Comparison of ENCODE assay signal across 21 cellular contexts in genomic region chr9:121564861-121565260, GRCh38.
A peak's percentile ranks its signal among the peaks of the same experiment; 100 is the strongest.
DNase-seq lines count a peak whose midpoint lies in the region; ATAC-seq and TF ChIP-seq lines count a peak whose summit lies in the region.
"Had no signal": no experiment of that assay in that cellular context is flagged by ENCODE, and none has a peak within 500 bp of the region (broad histone marks: within the 10 kb centered on the region; RNA-seq: fewer than 3 reads in every experiment).

No MANE protein-coding gene starts in this region.

- peaks cover 9% of the 10 kb centered on the region for H3K9me1 ChIP-seq in IMR-90 (ENCODE audit: insufficient read depth, low read length)

- no peak for TF ChIP-seq POLR2A in IMR-90 (IDR thresholded peaks at IDR 0.05; ENCODE audit: low read depth, low read length)

- no peaks in the 10 kb centered on the region for H3K36me3 ChIP-seq in IMR-90 (ENCODE audit: control insufficient read depth, insufficient read depth, low read length)
- no peaks in the 10 kb centered on the region for H3K36me3 ChIP-seq in neural progenitor cell
- H3K36me3 ChIP-seq: SJCRH30 had no signal

- dilution Hi-C loops in IMR-90 (cut with HindIII; ENCODE audit: low sequenced_read_pairs, unreplicated experiment): no loop called here

- peak; percentile 63 for DNase-seq in Calu3
- DNase-seq in IMR-90: no peak
- DNase-seq in cerebellar cortex (ENCODE audit: low spot score): peak; percentile 55
- DNase-seq in neural progenitor cell (ENCODE audit: low spot score): no peak
- DNase-seq in DMS114 treated with DMSO at 0.1 percent for 48 hours (lab: John Stamatoyannopoulos, UW; ENCODE audit: unreplicated experiment): no peak
- DNase-seq: activated naive CD4-positive, alpha-beta T cell; activated T-cell treated with anti-CD3 and anti-CD28 coated beads, Interleukin-2, amount 50 U/mL, for 4 hours; amygdala; H9; immature natural killer cell; KG1; MV-4-11; NCI-H187; NCI-H2227 treated with DMSO at 0.1 percent for 48 hours; SJCRH30; stimulated activated CD4-positive, alpha-beta T cell treated with anti-CD3 and anti-CD28 coated beads, Interleukin-1b, Interleukin-23, amount 100 ng/mL, for 48 hours; T-cell had no signal

- no peaks in the 10 kb centered on the region for H3K9me3 Mint-ChIP-seq in Calu3 (ENCODE audit: low read depth, unreplicated experiment)
- peaks cover 2% of the 10 kb centered on the region for H3K9me3 Mint-ChIP-seq in neural progenitor cell
- H3K9me3 Mint-ChIP-seq: activated T-cell treated with anti-CD3 and anti-CD28 coated beads, Interleukin-2, amount 50 U/mL, for 4 hours; H9; immature natural killer cell; T-cell had no signal

- no peak overlapping the region for H4K8ac ChIP-seq in IMR-90 (ENCODE audit: low read depth in 2 of 2, low read length in 2 of 2)

- H2BK5ac ChIP-seq in IMR-90 (ENCODE audit: low read depth, low read length, poor library complexity, severe bottlenecking): no peak overlapping the region

- H3K9ac ChIP-seq in IMR-90 (ENCODE audit: low read depth, low read length) (no peak overlapping the region), neural progenitor cell (no peak overlapping the region)

- H3K18ac ChIP-seq in IMR-90 (ENCODE audit: low read depth, low read length): no peak overlapping the region

- H3K27me3 Mint-ChIP-seq in Calu3 (ENCODE audit: unreplicated experiment): no peaks in the 10 kb centered on the region
- H3K27me3 Mint-ChIP-seq in neural progenitor cell (ENCODE audit: insufficient read depth, low read depth): peaks cover 20% of the 10 kb centered on the region

- no peak overlapping the region for H2AK9ac ChIP-seq in IMR-90 (replicated peaks; ENCODE audit: low read depth, low read length, poor library complexity)

- no peak overlapping the region for H2AFZ ChIP-seq in IMR-90 (replicated peaks; ENCODE audit: low read length, poor library complexity)
- H2AFZ ChIP-seq in neural progenitor cell (replicated peaks): no peak overlapping the region

- H2BK120ac ChIP-seq in IMR-90 (ENCODE audit: low read depth, low read length): no peak overlapping the region

- peaks cover 0 to 19% of the 10 kb centered on the region in 2 experiments; a peak in 2 of 4 replicates for H3K79me1 ChIP-seq in IMR-90 (ENCODE audit: low read depth in 1 of 2, low read length in 2 of 2)

- H3K4me1 ChIP-seq in IMR-90 (ENCODE audit: control insufficient read depth, insufficient read depth, low read length) (peaks cover 30% of the 10 kb centered on the region), neural progenitor cell (peaks cover 21% of the 10 kb centered on the region)
- H3K4me1 ChIP-seq: SJCRH30 had no signal

- H3K27ac Mint-ChIP-seq in Calu3 (ENCODE audit: unreplicated experiment): peak overlapping the region; percentile 29
- H3K27ac Mint-ChIP-seq in neural progenitor cell: peak overlapping the region; percentile 57
- H3K27ac Mint-ChIP-seq: H9, immature natural killer cell, T-cell had no signal

- H3K27me3 ChIP-seq in IMR-90 (ENCODE audit: control insufficient read depth, insufficient read depth, low read length) (no peaks in the 10 kb centered on the region), neural progenitor cell (no peaks in the 10 kb centered on the region)

- H3K4me2 ChIP-seq in IMR-90 (ENCODE audit: low read depth, low read length) (no peak overlapping the region), neural progenitor cell (no peak overlapping the region)

- no peak overlapping the region for H3K4me3 ChIP-seq in IMR-90 (ENCODE audit: insufficient read depth, low read depth, low read length)
- no peak overlapping the region for H3K4me3 ChIP-seq in neural progenitor cell
- H3K4me3 ChIP-seq: SJCRH30 had no signal

- TF ChIP-seq RAD21 in IMR-90 (IDR thresholded peaks at IDR 0.05; ENCODE audit: low read length): no peak

- POLR2A ChIA-PET in IMR-90 (lab: Charles Lee; ENCODE audit: unreplicated experiment): no interaction called here

- no peak overlapping the region for H4K91ac ChIP-seq in IMR-90 (ENCODE audit: insufficient read depth, low read depth, low read length)

- WGBS in IMR-90 (ENCODE audit: extremely low coverage in 2 of 2, insufficient read length in 1 of 2), 2 experiments: 57% methylated on average over 1 of the region's 6 CpGs; no CpG with 5 or more reads in 1 of the 2 experiments

- no peak overlapping the region for H4K5ac ChIP-seq in IMR-90 (ENCODE audit: low read depth, low read length)

- H2AK5ac ChIP-seq in IMR-90 (ENCODE audit: low read depth, low read length): peak overlapping the region; percentile 49; the same call in 1 of the 2 replicates

- H3K27ac ChIP-seq in IMR-90 (ENCODE audit: insufficient read depth, low read length) (no peak overlapping the region), neural progenitor cell (no peak overlapping the region)
- H3K27ac ChIP-seq: SJCRH30 had no signal

- no peak overlapping the region for H3K14ac ChIP-seq in IMR-90 (replicated peaks; ENCODE audit: low read depth, low read length)

- no peak overlapping the region for H2BK20ac ChIP-seq in IMR-90 (ENCODE audit: low read depth, low read length)

- in situ Hi-C loops in IMR-90 (cut with MboI; ENCODE audit: low sequenced_read_pairs): no loop called here

- no peak overlapping the region for H2BK15ac ChIP-seq in IMR-90 (ENCODE audit: low read depth, low read length)

- ATAC-seq in IMR-90 (ENCODE audit: low read depth): no peak
- no peak for ATAC-seq in HG02970 (IDR thresholded peaks at IDR 0.05; ENCODE audit: low FRiP score, unreplicated experiment)
- no peak for ATAC-seq in HG03469 (IDR thresholded peaks at IDR 0.05; ENCODE audit: unreplicated experiment)
- no peak for ATAC-seq in HG03378 (IDR thresholded peaks at IDR 0.05; ENCODE audit: unreplicated experiment)
- ATAC-seq: activated T-cell treated with anti-CD3 and anti-CD28 coated beads, Interleukin-2, amount 50 U/mL, for 4 hours; Panc1; T-cell had no signal

- H3K56ac ChIP-seq in IMR-90 (ENCODE audit: extremely low read depth, insufficient read depth, low read length): no peak overlapping the region

- BruUV-seq in Calu3 (replicated peaks; lab: Mats Ljungman, UMichigan) (no TSS peak), IMR-90 (replicated peaks; lab: Mats Ljungman, UMichigan) (no TSS peak)

- H3K4me3 Mint-ChIP-seq in Calu3 (ENCODE audit: low read depth, unreplicated experiment) (no peak overlapping the region), neural progenitor cell (no peak overlapping the region)
- H3K4me3 Mint-ChIP-seq: activated T-cell treated with anti-CD3 and anti-CD28 coated beads, Interleukin-2, amount 50 U/mL, for 4 hours; H9; immature natural killer cell; T-cell had no signal

- H3K4ac ChIP-seq in IMR-90 (ENCODE audit: low read depth, low read length): no peak overlapping the region

- H3K4me1 Mint-ChIP-seq in Calu3 (ENCODE audit: low read depth, unreplicated experiment): peaks cover 42% of the 10 kb centered on the region
- H3K4me1 Mint-ChIP-seq in neural progenitor cell: peaks cover 46% of the 10 kb centered on the region
- H3K4me1 Mint-ChIP-seq: immature natural killer cell, T-cell had no signal

- intact Hi-C loops in Calu3 (cut with micrococcal nuclease; ENCODE audit: unreplicated experiment) (no loop called here), IMR-90 (cut with micrococcal nuclease) (no loop called here)

- CTCF ChIA-PET in Calu3 (lab: Charles Lee): no interaction called here
- CTCF ChIA-PET in IMR-90 (lab: Yijun Ruan, JAX): no interaction called here

- no peaks in the 10 kb centered on the region for H3F3A ChIP-seq in neural progenitor cell (ENCODE audit: low read depth)

- no peak overlapping the region for H3K23ac ChIP-seq in IMR-90 (ENCODE audit: low read depth, low read length)

- H3K36me3 Mint-ChIP-seq in Calu3 (ENCODE audit: insufficient read depth, unreplicated experiment): no peaks in the 10 kb centered on the region
- H3K36me3 Mint-ChIP-seq in neural progenitor cell: no peaks in the 10 kb centered on the region
- H3K36me3 Mint-ChIP-seq: immature natural killer cell, T-cell had no signal

- H3K9me3 ChIP-seq in IMR-90 (ENCODE audit: control insufficient read depth, insufficient read depth, low read length) (no peaks in the 10 kb centered on the region), neural progenitor cell (ENCODE audit: low read depth) (no peaks in the 10 kb centered on the region)
- H3K9me3 ChIP-seq: SJCRH30 had no signal

- H4K20me1 ChIP-seq in IMR-90 (ENCODE audit: insufficient read depth, low read length) (no peaks in the 10 kb centered on the region; the same call in 1 of the 2 replicates), neural progenitor cell (ENCODE audit: low read depth) (no peaks in the 10 kb centered on the region)

- TF ChIP-seq CTCF in Calu3 (IDR thresholded peaks at IDR 0.05; ENCODE audit: unreplicated experiment): no peak
- no peak for TF ChIP-seq CTCF in IMR-90 (conservative IDR thresholded peaks at IDR 0.05; ENCODE audit: low read depth, low read length)
- TF ChIP-seq CTCF in neural progenitor cell (IDR thresholded peaks at IDR 0.05): no peak

- no peaks in the 10 kb centered on the region for H3K79me2 ChIP-seq in neural progenitor cell (ENCODE audit: low read depth)

TF ChIP-seq in IMR-90, 13 proteins besides CTCF, POLR2A, EP300 and RAD21 (continues in another document):
- TF ChIP-seq NFE2L2 (IDR thresholded peaks at IDR 0.05; ENCODE audit: low read depth, low read length) (no peak), CEBPB (IDR thresholded peaks at IDR 0.05; ENCODE audit: low read depth, low read length) (no peak), SMC3 (IDR thresholded peaks at IDR 0.05; ENCODE audit: low read depth, low read length) (no peak), CHD1 (IDR thresholded peaks at IDR 0.05; ENCODE audit: low read depth, low read length) (no peak), MAFK (IDR thresholded peaks at IDR 0.05; ENCODE audit: low read depth, low read length) (no peak), RFX5 (IDR thresholded peaks at IDR 0.05; ENCODE audit: low read depth, low read length) (no peak), BHLHE40 (IDR thresholded peaks at IDR 0.05; ENCODE audit: low read depth, low read length) (no peak), USF2 (IDR thresholded peaks at IDR 0.05; ENCODE audit: low read depth, low read length) (no peak), FOS (IDR thresholded peaks at IDR 0.05; ENCODE audit: low read depth, low read length) (no peak), RCOR1 (IDR thresholded peaks at IDR 0.05; ENCODE audit: insufficient replicate concordance, low read length) (no peak), MAZ (IDR thresholded peaks at IDR 0.05; ENCODE audit: borderline replicate concordance, low read depth, low read length) (no peak)

Comparison
In these comparisons a context has a peak if more than half of its experiments do, and no peak if none do; other contexts are left out.
1. DNase-seq: peak in Calu3 (single experiment) and cerebellar cortex (single experiment); none in IMR-90 (single experiment), neural progenitor cell (single experiment) and DMS114 treated with DMSO at 0.1 percent for 48 hours (single experiment).